ENCODE assay signal across 8 cellular contexts in the genomic region with DNA sequence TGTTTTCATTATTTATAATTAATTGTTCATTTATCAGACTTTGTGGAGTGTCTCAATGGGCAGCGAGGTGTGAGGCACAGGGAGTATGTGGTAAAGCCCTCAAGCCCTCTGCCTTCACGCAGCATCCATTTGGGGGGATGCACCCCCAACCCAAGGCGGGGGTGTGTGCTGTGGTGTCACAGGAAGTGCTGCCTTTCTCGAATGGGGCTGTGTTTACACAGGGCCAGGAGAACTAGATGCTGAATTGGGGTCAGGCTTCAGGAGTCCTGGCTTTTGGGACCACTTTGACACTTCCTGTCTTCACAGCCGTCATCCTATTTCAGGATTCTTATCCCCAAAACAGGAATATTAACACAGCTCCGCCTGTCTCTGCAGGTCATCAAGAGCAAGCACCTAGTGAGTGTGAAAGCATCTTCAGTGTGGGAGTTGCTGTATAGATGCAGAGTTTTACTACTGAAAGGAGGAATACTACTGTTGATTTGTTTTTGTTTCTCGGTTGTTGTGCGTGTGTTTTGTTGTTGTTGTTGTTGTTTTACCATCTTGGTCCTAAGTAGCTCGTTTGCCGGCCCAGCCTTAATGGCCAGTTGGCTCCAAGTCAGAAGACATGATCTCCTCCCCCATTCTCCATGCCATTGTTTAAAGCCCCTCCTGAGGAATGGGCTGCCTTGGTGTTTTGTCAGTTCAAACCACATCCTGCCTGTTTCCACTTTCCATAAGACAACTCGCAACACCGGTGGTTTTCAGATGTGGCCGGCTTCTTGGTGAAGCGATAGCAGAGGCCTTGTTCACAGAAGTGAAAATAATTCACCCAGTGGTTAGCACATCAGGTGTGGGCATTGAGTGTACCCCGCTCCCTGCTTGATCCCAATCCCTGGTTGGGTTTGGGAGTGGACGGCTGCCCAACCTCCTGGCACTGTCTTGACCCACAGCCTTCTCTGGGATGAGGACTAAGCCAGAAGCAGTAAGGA.
DNase-seq lines count a peak whose midpoint lies in the region; ATAC-seq lines count a peak whose summit lies in the region.

No MANE protein-coding gene starts in this region.

- intact Hi-C loops in left cardiac atrium (cut with DNase I), result no loop called here

- peak; percentile 52 for DNase-seq in NOMO-1 treated with dmso at 0.1 percent for 144 hours (lab: John Stamatoyannopoulos, UW; ENCODE audit: unreplicated experiment)
- DNase-seq in islet precursor cell, result peak; percentile 34
- no peak for DNase-seq in SK-N-DZ (ENCODE audit: low spot score)
- no peak for DNase-seq in left cardiac atrium
- no peak for DNase-seq in HCEC 1CT
- no peak for DNase-seq in HK-2 (ENCODE audit: unreplicated experiment)

- ATAC-seq in GM18519 (IDR thresholded peaks at IDR 0.05; ENCODE audit: low FRiP score, unreplicated experiment), result peak; percentile 70
- ATAC-seq in HG02642 (IDR thresholded peaks at IDR 0.05; ENCODE audit: poor library complexity, unreplicated experiment), result peak; percentile 71
- ATAC-seq in left cardiac atrium, result no peak

Comparison
In these comparisons a context has a peak if more than half of its experiments do, and no peak if none do; other contexts are left out.
1. ATAC-seq: peak in GM18519 (single experiment) and HG02642 (single experiment); none in left cardiac atrium (0 of 2).
2. DNase-seq: peak in NOMO-1 treated with dmso at 0.1 percent for 144 hours (single experiment) and islet precursor cell (single experiment); none in SK-N-DZ (single experiment), left cardiac atrium (single experiment), HCEC 1CT (single experiment) and HK-2 (single experiment).